In the genomic region with DNA sequence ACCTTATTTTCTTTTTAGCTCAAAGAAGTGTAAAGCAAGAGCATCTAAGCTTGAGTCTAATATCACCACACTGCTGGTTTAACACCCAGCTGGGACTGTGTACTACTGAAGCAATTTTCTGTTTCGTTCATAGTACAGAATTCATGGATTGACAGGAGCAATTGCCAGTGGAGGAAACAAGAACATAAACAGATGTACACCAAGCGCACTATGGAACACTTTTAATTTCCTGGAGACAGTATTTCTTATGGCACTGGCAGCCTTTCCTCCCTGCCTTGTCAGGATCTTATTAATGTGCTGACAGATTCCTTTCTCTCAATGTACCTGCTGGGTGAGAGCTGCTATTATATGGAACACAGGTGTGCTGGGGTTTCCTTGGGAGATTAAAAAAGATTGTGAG, we compare ENCODE assay signal across 16 cellular contexts. TPM values are rescaled to one million over a fixed set of nuclear protein-coding genes. Genes with fewer than 3 reads are reported as not detected.
DNase-seq lines count a peak whose midpoint lies in the region; ATAC-seq and TF ChIP-seq lines count a peak whose summit lies in the region.
"Had no signal": no experiment of that assay in that cellular context is flagged by ENCODE, and none has a peak within 500 bp of the region (broad histone marks: within the 10 kb centered on the region; RNA-seq: fewer than 3 reads in every experiment).

No MANE protein-coding gene starts in this region.

- no peaks in the 10 kb centered on the region for H3K36me3 Mint-ChIP-seq in CD4-positive, CD25-positive, alpha-beta regulatory T cell
- H3K36me3 Mint-ChIP-seq in effector memory CD8-positive, alpha-beta T cell (ENCODE audit: insufficient read depth), result peaks cover 10% of the 10 kb centered on the region
- H3K36me3 Mint-ChIP-seq in neural crest cell (ENCODE audit: low read depth), result peaks cover 4% of the 10 kb centered on the region
- H3K36me3 Mint-ChIP-seq: CD14-positive monocyte had no signal

- H3K27me3 Mint-ChIP-seq in CD4-positive, CD25-positive, alpha-beta regulatory T cell, result no peaks in the 10 kb centered on the region
- H3K27me3 Mint-ChIP-seq in effector memory CD8-positive, alpha-beta T cell, result no peaks in the 10 kb centered on the region
- no peaks in the 10 kb centered on the region for H3K27me3 Mint-ChIP-seq in neural crest cell (ENCODE audit: low read depth)

- peaks cover 5 to 8% of the 10 kb centered on the region in 2 experiments for H3K9me3 ChIP-seq in CD4-positive, CD25-positive, alpha-beta regulatory T cell (ENCODE audit: control insufficient read depth in 2 of 2, low read length in 2 of 2)
- H3K9me3 ChIP-seq in Loucy (ENCODE audit: insufficient read depth, low read depth, low read length), result peaks cover 11% of the 10 kb centered on the region; the same call in 1 of the 2 replicates

- H3K4me1 Mint-ChIP-seq in CD4-positive, CD25-positive, alpha-beta regulatory T cell, result peaks cover 13 to 46% (median 28%) of the 10 kb centered on the region in 4 donors
- H3K4me1 Mint-ChIP-seq in effector memory CD8-positive, alpha-beta T cell (ENCODE audit: low read depth in 2 of 2), result peaks cover 27 to 38% of the 10 kb centered on the region in 2 donors
- peaks cover 15% of the 10 kb centered on the region for H3K4me1 Mint-ChIP-seq in neural crest cell

- intact Hi-C loops in left colon (cut with DNase I, micrococcal nuclease), result no loop called here

- ATAC-seq in CD4-positive, CD25-positive, alpha-beta regulatory T cell (ENCODE audit: low read depth in 2 of 2), result no peak
- no peak for ATAC-seq in effector memory CD8-positive, alpha-beta T cell (replicated peaks)
- ATAC-seq in left colon (no peak), GM21447 (IDR thresholded peaks at IDR 0.05; ENCODE audit: unreplicated experiment) (no peak), foreskin keratinocyte (no peak)

- H3K79me2 ChIP-seq in Loucy (ENCODE audit: insufficient read depth, low read length), result peaks cover 7% of the 10 kb centered on the region; the same call in 1 of the 2 replicates

- H3K9me2 ChIP-seq in Loucy (replicated peaks; ENCODE audit: low read depth, low read length), result no peaks in the 10 kb centered on the region

- H3K4me2 ChIP-seq in Loucy (ENCODE audit: low read depth, low read length, poor library complexity, severe bottlenecking), result no peak overlapping the region
- H3K4me2 ChIP-seq: BLaER1 had no signal

- H3K4me3 ChIP-seq in CD4-positive, CD25-positive, alpha-beta regulatory T cell (ENCODE audit: low read depth, low read length), result no peak overlapping the region
- no peak overlapping the region for H3K4me3 ChIP-seq in Loucy (ENCODE audit: low read length, poor library complexity, severe bottlenecking)
- H3K4me3 ChIP-seq: BLaER1, GM23248 had no signal

- H3K27ac ChIP-seq in CD4-positive, CD25-positive, alpha-beta regulatory T cell (ENCODE audit: insufficient read depth, low read length, poor library complexity, severe bottlenecking), result no peak overlapping the region
- no peak overlapping the region for H3K27ac ChIP-seq in foreskin keratinocyte
- H3K27ac ChIP-seq: BLaER1, GM23248, HL-60 had no signal

- no peaks in the 10 kb centered on the region for H3K27me3 ChIP-seq in CD4-positive, CD25-positive, alpha-beta regulatory T cell (ENCODE audit: control insufficient read depth, insufficient read depth, low read length)
- H3K27me3 ChIP-seq in Loucy (ENCODE audit: insufficient read depth, low read length, poor library complexity, severe bottlenecking) (no peaks in the 10 kb centered on the region), foreskin keratinocyte (no peaks in the 10 kb centered on the region)
- H3K27me3 ChIP-seq: BLaER1 had no signal

- peak overlapping the region in 3 of 4 donors; percentile 8 to 33 (median 29) for H3K4me3 Mint-ChIP-seq in CD4-positive, CD25-positive, alpha-beta regulatory T cell
- H3K4me3 Mint-ChIP-seq in effector memory CD8-positive, alpha-beta T cell, result peak overlapping the region in 1 of 2 donors; percentile 18
- peak overlapping the region; percentile 23 for H3K4me3 Mint-ChIP-seq in neural crest cell
- H3K4me3 Mint-ChIP-seq: CD14-positive monocyte had no signal

- no peak for TF ChIP-seq CTCF in Loucy (conservative IDR thresholded peaks at IDR 0.05; ENCODE audit: low read length)
- TF ChIP-seq CTCF in neural crest cell (conservative IDR thresholded peaks at IDR 0.05), result no peak
- TF ChIP-seq CTCF in foreskin keratinocyte (conservative IDR thresholded peaks at IDR 0.05), result no peak

- H3K27ac Mint-ChIP-seq in CD4-positive, CD25-positive, alpha-beta regulatory T cell, result peak overlapping the region in 2 of 3 donors; percentile 57 to 64
- peak overlapping the region; percentile 38 to 57 for H3K27ac Mint-ChIP-seq in effector memory CD8-positive, alpha-beta T cell
- H3K27ac Mint-ChIP-seq in neural crest cell (ENCODE audit: unreplicated experiment), result no peak overlapping the region
- H3K27ac Mint-ChIP-seq: CD14-positive monocyte had no signal

- H3K9ac ChIP-seq in Loucy (ENCODE audit: low read depth, low read length, poor library complexity, severe bottlenecking), result no peak overlapping the region
- H3K9ac ChIP-seq: BLaER1, GM23248 had no signal

- peaks cover 3 to 19% (median 6%) of the 10 kb centered on the region in 7 donors for H3K9me3 Mint-ChIP-seq in CD4-positive, CD25-positive, alpha-beta regulatory T cell
- H3K9me3 Mint-ChIP-seq in effector memory CD8-positive, alpha-beta T cell, result peaks cover 3 to 16% of the 10 kb centered on the region in 2 donors
- peaks cover 8% of the 10 kb centered on the region for H3K9me3 Mint-ChIP-seq in neural crest cell

- H4K20me1 ChIP-seq in Loucy (ENCODE audit: insufficient read depth, low read length, poor library complexity, severe bottlenecking), result no peaks in the 10 kb centered on the region
- H4K20me1 ChIP-seq: BLaER1 had no signal

- no peaks in the 10 kb centered on the region for H3K36me3 ChIP-seq in CD4-positive, CD25-positive, alpha-beta regulatory T cell (ENCODE audit: control insufficient read depth, insufficient read depth, low read length)
- H3K36me3 ChIP-seq in Loucy (ENCODE audit: insufficient read depth, low read length), result no peaks in the 10 kb centered on the region
- H3K36me3 ChIP-seq: BLaER1 had no signal

- 0 out of 2 replicates have a peak overlapping the region, but pooled peaks have one; percentile 6 for H2AFZ ChIP-seq in Loucy (ENCODE audit: low read length)
- H2AFZ ChIP-seq: GM23248 had no signal

- no peak for DNase-seq in CD4-positive, CD25-positive, alpha-beta regulatory T cell
- DNase-seq in effector memory CD8-positive, alpha-beta T cell, result no peak
- DNase-seq in neural crest cell (ENCODE audit: low read depth, low spot score), result no peak
- no peak for DNase-seq in left colon
- no peak for DNase-seq in foreskin keratinocyte
- DNase-seq: 8988T; CD8-positive, alpha-beta memory T cell; COR-L47; GM23248; HCEC 1CT; IMR-90 had no signal

- H3F3A ChIP-seq in Loucy (ENCODE audit: low read depth), result no peaks in the 10 kb centered on the region

- H3K4me1 ChIP-seq in CD4-positive, CD25-positive, alpha-beta regulatory T cell (ENCODE audit: control insufficient read depth, insufficient read depth, low read length, poor library complexity, severe bottlenecking), result peaks cover 15% of the 10 kb centered on the region
- peaks cover 21% of the 10 kb centered on the region for H3K4me1 ChIP-seq in Loucy (ENCODE audit: insufficient read depth, low read length, poor library complexity, severe bottlenecking)
- H3K4me1 ChIP-seq in foreskin keratinocyte, result peaks cover 6% of the 10 kb centered on the region

RNA-seq across cellular contexts. Expression of a gene that starts 4.2 kb away (rescaled TPM):
- 22.9 TPM for total RNA-seq in CD4-positive, CD25-positive, alpha-beta regulatory T cell
- 10 to 100 TPM; 24.1 to 31.4 (median 26.5) TPM for polyA plus RNA-seq in CD4-positive, CD25-positive, alpha-beta regulatory T cell
- total RNA-seq in neural crest cell (37.2 and 40.4 TPM in 2 replicates), left colon (10 to 100 TPM; 20.0 to 25.2 TPM), foreskin keratinocyte (46.1 and 49.4 TPM in 2 replicates)
- polyA plus RNA-seq in foreskin keratinocyte, result 15.9 and 17.3 TPM in 2 replicates
